Comparison of ENCODE assay signal across 20 cellular contexts in the genomic region with DNA sequence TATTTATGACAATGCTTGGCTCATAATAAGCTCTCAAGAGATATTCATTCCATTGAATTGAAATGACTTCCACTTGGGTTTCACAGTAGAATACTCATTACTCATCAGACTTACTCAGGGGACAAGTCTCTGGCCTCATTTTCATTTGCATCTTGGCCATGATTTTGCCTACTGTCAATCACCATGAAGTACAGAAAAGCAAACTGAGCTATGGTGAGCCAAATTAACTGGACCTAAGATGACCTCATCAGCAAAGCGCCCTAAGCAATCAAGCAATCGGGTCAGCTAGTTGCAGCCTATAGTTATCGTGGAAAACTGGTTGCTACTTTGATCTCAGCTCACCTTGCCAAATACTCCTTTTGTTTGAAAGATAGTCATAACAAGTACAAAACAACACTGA.
"Had no signal": no experiment of that assay in that cellular context is flagged by ENCODE, and none has a peak within 500 bp of the region (broad histone marks: within the 10 kb centered on the region; RNA-seq: fewer than 3 reads in every experiment).

No MANE protein-coding gene starts in this region.

- H3K4me3 ChIP-seq: SJSA1, SK-N-MC had no signal

- DNase-seq: IMR-90, Karpas-422, KG1, MM.1S, NCI-H1092 treated with DMSO at 0.1 percent for 48 hours, NCI-H1436 treated with DMSO at 0.1 percent for 48 hours, NCI-H1694, NCI-H187 treated with DMSO at 0.1 percent for 48 hours, NCI-H2029 treated with DMSO at 0.1 percent for 48 hours, NCI-H226, NCI-H446, NCI-H510A, NCI-H524 treated with DMSO at 0.1 percent for 48 hours, NCI-H69, NCI-H774, Right ventricle myocardium superior, RPMI8226, SIG-M5 had no signal
